Comparison of ENCODE assay signal across 9 cellular contexts in genomic region chr12:10718279-10718821, GRCh38. TPM values are rescaled to one million over a fixed set of nuclear protein-coding genes. Genes with fewer than 3 reads are reported as not detected.
DNase-seq lines count a peak whose midpoint lies in the region; ATAC-seq, FAIRE-seq and TF ChIP-seq lines count a peak whose summit lies in the region.
"Had no signal": no experiment of that assay in that cellular context is flagged by ENCODE, and none has a peak within 500 bp of the region (broad histone marks: within the 10 kb centered on the region; RNA-seq: fewer than 3 reads in every experiment).

No MANE protein-coding gene starts in this region.

- no peak for TF ChIP-seq POLR2A in testis (IDR thresholded peaks at IDR 0.05)

- peak overlapping the region; percentile 74 for H3K4me3 Mint-ChIP-seq in astrocyte (ENCODE audit: unreplicated experiment)

- H3K27ac ChIP-seq in astrocyte (ENCODE audit: low read depth, low read length) (peak overlapping the region; percentile 78), testis (peak overlapping the region; percentile 52 to 70)
- H3K27ac ChIP-seq: parathyroid adenoma had no signal

- peak overlapping the region; percentile 78 for H3K4me2 ChIP-seq in astrocyte (ENCODE audit: low read length)
- H3K4me2 ChIP-seq: SK-N-SH had no signal

- no peak for TF ChIP-seq CTCF in astrocyte (IDR thresholded peaks at IDR 0.05; ENCODE audit: insufficient read depth, low read depth, low read length)
- TF ChIP-seq CTCF in testis (IDR thresholded peaks at IDR 0.05), result no peak
- TF ChIP-seq CTCF in mucosa of descending colon (IDR thresholded peaks at IDR 0.05), result no peak

- H3K4me3 ChIP-seq in astrocyte (ENCODE audit: insufficient read depth, low read depth, low read length) (peak overlapping the region; percentile 23), testis (no peak overlapping the region), mucosa of descending colon (no peak overlapping the region)

- peaks cover 64% of the 10 kb centered on the region for H3K79me2 ChIP-seq in astrocyte (ENCODE audit: insufficient read depth, low read length)

- H2AFZ ChIP-seq in astrocyte (ENCODE audit: low read depth, low read length), result no peak overlapping the region
- H2AFZ ChIP-seq: parathyroid adenoma had no signal

- H3K27me3 ChIP-seq in astrocyte (ENCODE audit: insufficient read depth, low read length) (no peaks in the 10 kb centered on the region), testis (no peaks in the 10 kb centered on the region)

- peaks cover 50% of the 10 kb centered on the region for H3K4me1 Mint-ChIP-seq in astrocyte (ENCODE audit: low read depth, unreplicated experiment)

- peaks cover 42% of the 10 kb centered on the region for H4K20me1 ChIP-seq in astrocyte (ENCODE audit: insufficient read depth, low read length)

- no peaks in the 10 kb centered on the region for H3K27me3 Mint-ChIP-seq in astrocyte (ENCODE audit: low read depth, unreplicated experiment)

- H3K9me3 ChIP-seq in astrocyte (ENCODE audit: insufficient read depth, low read depth, low read length) (no peaks in the 10 kb centered on the region), testis (no peaks in the 10 kb centered on the region), mucosa of descending colon (no peaks in the 10 kb centered on the region)
- H3K9me3 ChIP-seq: SK-N-SH had no signal

- H3K4me1 ChIP-seq in astrocyte (ENCODE audit: insufficient read depth, low read length) (peaks cover 35% of the 10 kb centered on the region), testis (peaks cover 43% of the 10 kb centered on the region), mucosa of descending colon (ENCODE audit: low read depth) (peaks cover 39% of the 10 kb centered on the region)

- WGBS in testis, 2 donors, result 41 to 50% methylated on average over 4 of the region's 4 CpGs

- H3K27ac Mint-ChIP-seq in astrocyte (ENCODE audit: unreplicated experiment), result peak overlapping the region; percentile 94

- no peak for FAIRE-seq in astrocyte (lab: Jason Lieb, UNC)

- H3K9me3 Mint-ChIP-seq in astrocyte (ENCODE audit: unreplicated experiment), result no peaks in the 10 kb centered on the region

- H3K9ac ChIP-seq in astrocyte (ENCODE audit: low read length), result peak overlapping the region; percentile 67
- H3K9ac ChIP-seq: parathyroid adenoma, SK-N-SH had no signal

- H3K36me3 Mint-ChIP-seq in astrocyte (ENCODE audit: low read depth, unreplicated experiment), result peaks cover 10% of the 10 kb centered on the region

- H3K36me3 ChIP-seq in astrocyte (ENCODE audit: insufficient read depth, low read length), result peaks cover 17% of the 10 kb centered on the region
- H3K36me3 ChIP-seq in testis (ENCODE audit: low read depth, missing control alignments), result no peaks in the 10 kb centered on the region
- H3K36me3 ChIP-seq in mucosa of descending colon (ENCODE audit: low read depth), result no peaks in the 10 kb centered on the region

- ATAC-seq in mucosa of descending colon, result no peak

- DNase-seq in HT-29 (ENCODE audit: low spot score), result peak; percentile 23
- DNase-seq in astrocyte (ENCODE audit: low read depth), result peak; percentile 80
- peak; percentile 92 for DNase-seq in iris pigment epithelial cell (ENCODE audit: low read depth)
- peak; percentile 16 for DNase-seq in testis
- no peak for DNase-seq in mucosa of descending colon
- no peak for DNase-seq in superior temporal gyrus (ENCODE audit: extremely low spot score)
- no peak for DNase-seq in occipital lobe (lab: John Stamatoyannopoulos, UW)
- DNase-seq: SK-N-SH had no signal

- intact Hi-C loops in testis (cut with DNase I; ENCODE audit: low total_unique reads) (no loop called here), mucosa of descending colon (cut with DNase I, micrococcal nuclease) (no loop called here)

RNA-seq across cellular contexts. Expression of gene YBX3, which starts 4.8 kb away (rescaled TPM):
- total RNA-seq in HT-29 (2014; rRNA removed; shearing (Covaris generic)), result 195 and 214 TPM in 2 replicates
- total RNA-seq in astrocyte, result 452 and 527 TPM in 2 replicates
- 100 to 1,000 TPM; 493 to 511 TPM for total RNA-seq in testis
- polyA plus RNA-seq in testis (ENCODE audit: insufficient read depth, low read depth, low replicate concordance), result 1,385 TPM
- total RNA-seq in mucosa of descending colon, result 100 to 1,000 TPM; 120 to 373 (median 193) TPM
- total RNA-seq in occipital lobe, result 4.5 TPM

RNA-seq across cellular contexts. Expression of gene STYK1, which starts 44.5 kb away (rescaled TPM):
- total RNA-seq in HT-29 (2014; rRNA removed; shearing (Covaris generic)), result 7.4 and 12.8 TPM in 2 replicates
- total RNA-seq in astrocyte, result 1.6 and 2.9 TPM in 2 replicates
- total RNA-seq in testis, result under 1 TPM; 0.24 to 0.50 TPM
- polyA plus RNA-seq in testis (ENCODE audit: insufficient read depth, low read depth, low replicate concordance), result 0.26 TPM
- 10 to 100 TPM; 19.9 to 37.6 (median 28.0) TPM for total RNA-seq in mucosa of descending colon
- 6.7 TPM for total RNA-seq in occipital lobe
- polyA plus RNA-seq: SK-N-SH had no signal

Comparison
In these comparisons a context has a peak if more than half of its experiments do, and no peak if none do; other contexts are left out.
1. DNase-seq: peak in HT-29 (single experiment), astrocyte (single experiment), iris pigment epithelial cell (single experiment) and testis (single experiment); none in mucosa of descending colon (0 of 3), superior temporal gyrus (single experiment) and occipital lobe (single experiment).
2. RNA of gene YBX3, which starts 4.8 kb away (total RNA-seq): 452 to 527 TPM in astrocyte, 493 to 511 TPM in testis, 195 to 214 TPM in HT-29 and 120 to 373 TPM in mucosa of descending colon; 4.5 TPM in occipital lobe (single experiment); every median in the first group is over 10 times any median in the second.